In genomic region chr12:65609359-65609771, GRCh38 we compare ENCODE assay signal across 11 cellular contexts.
A peak's percentile ranks its signal among the peaks of the same experiment; 100 is the strongest.
DNase-seq lines count a peak whose midpoint lies in the region; ATAC-seq and TF ChIP-seq lines count a peak whose summit lies in the region.
"Had no signal": no experiment of that assay in that cellular context is flagged by ENCODE, and none has a peak within 500 bp of the region (broad histone marks: within the 10 kb centered on the region; RNA-seq: fewer than 3 reads in every experiment).

No MANE protein-coding gene starts in this region.

- no peak for TF ChIP-seq POLR2A in erythroblast (IDR thresholded peaks at IDR 0.05; ENCODE audit: low read length)

- H3K4me3 ChIP-seq in AG09309 (ENCODE audit: control insufficient read depth, low read depth, low read length) (no peak overlapping the region), astrocyte of the spinal cord (ENCODE audit: low read depth, low read length) (no peak overlapping the region), OCI-LY7 (ENCODE audit: low read depth, low read length, poor library complexity, severe bottlenecking) (no peak overlapping the region)

- no TSS peak for BruUV-seq in OCI-LY7 (replicated peaks; lab: Mats Ljungman, UMichigan)

- TF ChIP-seq CTCF in AG09309 (IDR thresholded peaks at IDR 0.05; ENCODE audit: control insufficient read depth, insufficient read depth, low read depth, low read length, missing control alignments) = peak; percentile 28
- peak; percentile 32 for TF ChIP-seq CTCF in astrocyte of the spinal cord (IDR thresholded peaks at IDR 0.05; ENCODE audit: low read depth, low read length)
- no peak for TF ChIP-seq CTCF in OCI-LY7 (conservative IDR thresholded peaks at IDR 0.05; ENCODE audit: low read length)

- H4K20me1 ChIP-seq in OCI-LY7 (ENCODE audit: insufficient read depth, low read length) = no peaks in the 10 kb centered on the region

- no peaks in the 10 kb centered on the region for H3K36me3 ChIP-seq in OCI-LY7 (ENCODE audit: insufficient read depth, low read length)

- intact Hi-C loops in OCI-LY7 (cut with micrococcal nuclease; ENCODE audit: unreplicated experiment) = no loop called here

- no peaks in the 10 kb centered on the region for H3K4me1 ChIP-seq in OCI-LY7 (ENCODE audit: insufficient read depth, low read length, poor library complexity, severe bottlenecking)

- CTCF ChIA-PET in OCI-LY7 (lab: Charles Lee; ENCODE audit: unreplicated experiment) = no interaction called here

- no peaks in the 10 kb centered on the region for H3K79me2 ChIP-seq in OCI-LY7 (ENCODE audit: insufficient read depth, low read depth, low read length)

- no peak overlapping the region for H3K27ac ChIP-seq in OCI-LY7 (ENCODE audit: low read depth, low read length, poor library complexity, severe bottlenecking)

- peak; percentile 90 for DNase-seq in AG09309 (ENCODE audit: low read depth)
- peak; percentile 16 for DNase-seq in HT-29 (ENCODE audit: low spot score)
- peak; percentile 91 for DNase-seq in astrocyte of the spinal cord (ENCODE audit: low read depth, low spot score)
- DNase-seq in kidney tubule cell (ENCODE audit: low spot score) = peak; percentile 85
- DNase-seq in OCI-LY7 (ENCODE audit: low spot score) = no peak
- DNase-seq in erythroblast (lab: John Stamatoyannopoulos, UW) = no peak
- no peak for DNase-seq in NCI-H510A (lab: John Stamatoyannopoulos, UW)
- DNase-seq: activated CD4-positive, alpha-beta T cell treated with anti-CD3 and anti-CD28 coated beads, Interleukin-2, amount 10 ng/mL, durations not matched to agents 7 days and 5 days; NCI-H2029 treated with DMSO at 0.1 percent for 48 hours; RPMI8226 had no signal

- POLR2A ChIA-PET in OCI-LY7 (lab: Charles Lee) = no interaction called here

- H2AFZ ChIP-seq in OCI-LY7 (ENCODE audit: low read length) = no peak overlapping the region

- no peaks in the 10 kb centered on the region for H3K9me2 ChIP-seq in OCI-LY7 (ENCODE audit: insufficient read depth, low read length)

- no peak for ATAC-seq in HG02885 (IDR thresholded peaks at IDR 0.05; ENCODE audit: poor library complexity, unreplicated experiment)

- no peak overlapping the region for H3K4me2 ChIP-seq in OCI-LY7 (ENCODE audit: low read length)

- H3K9me3 ChIP-seq in OCI-LY7 (ENCODE audit: low read length) = no peaks in the 10 kb centered on the region

- in situ Hi-C loops in astrocyte of the spinal cord (cut with HindIII; ENCODE audit: low sequenced_read_pairs) = no loop called here

Comparison
In these comparisons a context has a peak if more than half of its experiments do, and no peak if none do; other contexts are left out.
1. DNase-seq: peak in AG09309 (single experiment), HT-29 (single experiment), astrocyte of the spinal cord (single experiment) and kidney tubule cell (single experiment); none in OCI-LY7 (single experiment), erythroblast (0 of 2) and NCI-H510A (single experiment).